Comparison of ENCODE assay signal across 9 cellular contexts in genomic region chr17:80409626-80410025, GRCh38.
"Had no signal": no experiment of that assay in that cellular context is flagged by ENCODE, and none has a peak within 500 bp of the region (broad histone marks: within the 10 kb centered on the region; RNA-seq: fewer than 3 reads in every experiment).

No MANE protein-coding gene starts in this region.

- H3K9ac ChIP-seq: GM23248 had no signal

- DNase-seq: GOT3, H7, HFFc6, KBM-7 had no signal

- H3K36me3 ChIP-seq: HAP-1 had no signal

- ATAC-seq: HCT116, HepG2 had no signal

- H3K27ac ChIP-seq: GM23248, HL-60 had no signal

- H3K4me3 ChIP-seq: GM23248, HAP-1 had no signal

- H2AFZ ChIP-seq: GM23248 had no signal

- H3K9me3 ChIP-seq: HAP-1 had no signal
